Comparison of ENCODE assay signal across 35 cellular contexts in the genomic region with DNA sequence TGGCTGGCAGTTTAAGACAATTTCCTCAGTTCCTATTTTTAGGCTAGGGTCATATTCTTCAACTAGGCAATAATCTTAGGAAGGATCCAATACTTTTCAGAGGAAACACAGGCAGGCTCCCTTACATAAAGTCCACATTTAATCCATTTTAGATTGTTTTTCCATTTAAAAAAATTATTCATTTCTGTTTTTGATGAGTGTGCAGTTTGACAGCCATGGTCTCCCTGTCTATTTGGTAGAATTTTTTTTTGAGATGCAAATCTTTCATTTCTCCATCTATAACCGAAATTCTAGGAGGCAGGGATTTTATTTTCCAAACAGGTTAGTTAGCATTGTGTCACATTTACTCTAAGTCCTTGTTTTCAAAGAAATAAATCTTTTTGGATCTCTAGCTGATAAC.
"Had no signal": no experiment of that assay in that cellular context is flagged by ENCODE, and none has a peak within 500 bp of the region (broad histone marks: within the 10 kb centered on the region; RNA-seq: fewer than 3 reads in every experiment).

No MANE protein-coding gene starts in this region.

- H3K4me1 Mint-ChIP-seq: activated B cell treated with CpG ODN at 0.5 μM for 24 hours; activated CD4-positive, alpha-beta memory T cell treated with anti-CD3 and anti-CD28 coated beads, Interleukin-2, amount 10 ng/mL, durations not matched to agents 7 days and 5 days; activated CD4-positive, alpha-beta T cell treated with anti-CD3 and anti-CD28 coated beads, Interleukin-2, amount 10 ng/mL, durations not matched to agents 7 days and 5 days; activated CD8-positive, alpha-beta memory T cell treated with anti-CD3 and anti-CD28 coated beads, Interleukin-2, amount 10 ng/mL, durations not matched to agents 7 days and 5 days; activated naive CD4-positive, alpha-beta T cell treated with anti-CD3 and anti-CD28 coated beads, Interleukin-2, amount 10 ng/mL, durations not matched to agents 7 days and 5 days; activated naive CD4-positive, alpha-beta T cell treated with anti-CD3 and anti-CD28 coated beads, Interleukin-2, amount 50 U/mL, for 24 hours; activated naive CD8-positive, alpha-beta T cell treated with anti-CD3 and anti-CD28 coated beads, Interleukin-2, amount 10 ng/mL, durations not matched to agents 7 days and 5 days; activated naive CD8-positive, alpha-beta T cell treated with anti-CD3 and anti-CD28 coated beads, Interleukin-2, amount 50 U/mL, for 24 hours had no signal

- H3K9me3 ChIP-seq: ascending aorta, body of pancreas, breast epithelium had no signal

- H3K27me3 ChIP-seq: ascending aorta, body of pancreas, brain microvascular endothelial cell had no signal

- H3K27ac ChIP-seq: ascending aorta, body of pancreas, brain microvascular endothelial cell, breast epithelium, VCaP had no signal

- H3K36me3 Mint-ChIP-seq: activated CD8-positive, alpha-beta memory T cell treated with anti-CD3 and anti-CD28 coated beads, Interleukin-2, amount 10 ng/mL, durations not matched to agents 7 days and 5 days; activated naive CD4-positive, alpha-beta T cell treated with anti-CD3 and anti-CD28 coated beads, Interleukin-2, amount 10 ng/mL, durations not matched to agents 7 days and 5 days; activated naive CD4-positive, alpha-beta T cell treated with anti-CD3 and anti-CD28 coated beads, Interleukin-2, amount 50 U/mL, for 24 hours; activated naive CD8-positive, alpha-beta T cell; activated naive CD8-positive, alpha-beta T cell treated with anti-CD3 and anti-CD28 coated beads, Interleukin-2, amount 10 ng/mL, durations not matched to agents 7 days and 5 days had no signal

- ATAC-seq: activated CD8-positive, alpha-beta memory T cell treated with anti-CD3 and anti-CD28 coated beads, Interleukin-2, amount 10 ng/mL, durations not matched to agents 7 days and 5 days; activated CD8-positive, alpha-beta T cell treated with anti-CD3 and anti-CD28 coated beads, Interleukin-2, amount 10 ng/mL, durations not matched to agents 7 days and 5 days; activated naive CD8-positive, alpha-beta T cell treated with anti-CD3 and anti-CD28 coated beads, Interleukin-2, amount 50 U/mL, for 24 hours; body of pancreas had no signal

- H3K4me3 ChIP-seq: ascending aorta, body of pancreas, breast epithelium had no signal

- H3K36me3 ChIP-seq: ascending aorta, brain microvascular endothelial cell, breast epithelium had no signal

- H3K4me3 Mint-ChIP-seq: activated B cell treated with CpG ODN at 0.5 μM for 24 hours; activated CD4-positive, alpha-beta memory T cell treated with anti-CD3 and anti-CD28 coated beads, Interleukin-2, amount 10 ng/mL, durations not matched to agents 7 days and 5 days; activated CD4-positive, alpha-beta T cell treated with anti-CD3 and anti-CD28 coated beads, Interleukin-2, amount 10 ng/mL, durations not matched to agents 7 days and 5 days; activated CD8-positive, alpha-beta memory T cell treated with anti-CD3 and anti-CD28 coated beads, Interleukin-2, amount 10 ng/mL, durations not matched to agents 7 days and 5 days; activated CD8-positive, alpha-beta T cell treated with anti-CD3 and anti-CD28 coated beads, Interleukin-2, amount 10 ng/mL, durations not matched to agents 7 days and 5 days; activated naive CD4-positive, alpha-beta T cell treated with anti-CD3 and anti-CD28 coated beads, Interleukin-2, amount 10 ng/mL, durations not matched to agents 7 days and 5 days; activated naive CD4-positive, alpha-beta T cell treated with anti-CD3 and anti-CD28 coated beads, Interleukin-2, amount 50 U/mL, for 24 hours; activated naive CD8-positive, alpha-beta T cell; activated naive CD8-positive, alpha-beta T cell treated with anti-CD3 and anti-CD28 coated beads, Interleukin-2, amount 10 ng/mL, durations not matched to agents 7 days and 5 days; activated naive CD8-positive, alpha-beta T cell treated with anti-CD3 and anti-CD28 coated beads, Interleukin-2, amount 50 U/mL, for 24 hours; activated T-cell treated with anti-CD3 and anti-CD28 coated beads, Interleukin-2, amount 50 U/mL, for 24 hours; T-helper 1 cell treated with Interleukin-12 subunit alpha and Interleukin-12 subunit beta and Interleukin-4 antibody, amounts not matched to agents 30 μg/mL and 1 μg/mL, for 36 hours; T-helper 2 cell treated with Interferon-gamma antibody and Interleukin-4, amounts not matched to agents 5 μg/mL and 100 μg/mL, for 36 hours had no signal

- H3K9me3 Mint-ChIP-seq: activated CD4-positive, alpha-beta memory T cell treated with anti-CD3 and anti-CD28 coated beads, Interleukin-2, amount 10 ng/mL, durations not matched to agents 7 days and 5 days; activated CD4-positive, alpha-beta T cell treated with anti-CD3 and anti-CD28 coated beads, Interleukin-2, amount 10 ng/mL, durations not matched to agents 7 days and 5 days; activated naive CD4-positive, alpha-beta T cell treated with anti-CD3 and anti-CD28 coated beads, Interleukin-2, amount 10 ng/mL, durations not matched to agents 7 days and 5 days; activated naive CD4-positive, alpha-beta T cell treated with anti-CD3 and anti-CD28 coated beads, Interleukin-2, amount 50 U/mL, for 24 hours; activated naive CD8-positive, alpha-beta T cell treated with anti-CD3 and anti-CD28 coated beads, Interleukin-2, amount 50 U/mL, for 24 hours; activated T-cell treated with anti-CD3 and anti-CD28 coated beads, Interleukin-2, amount 50 U/mL, for 24 hours; activated T-helper 2 cell treated with anti-CD3 and anti-CD28 coated beads, Interferon-gamma antibody, Interleukin-2, Interleukin-4, amounts not matched to agents 10 μg/mL and 5 μg/mL and 100 μg/mL, durations not matched to agents 14 hours and 24 hours and 36 hours; T-helper 1 cell treated with Interleukin-12 subunit alpha and Interleukin-12 subunit beta and Interleukin-4 antibody, amounts not matched to agents 30 μg/mL and 1 μg/mL, for 36 hours; T-helper 2 cell treated with Interferon-gamma antibody and Interleukin-4, amounts not matched to agents 5 μg/mL and 100 μg/mL, for 36 hours had no signal

- H3K4me1 ChIP-seq: ascending aorta, body of pancreas, breast epithelium had no signal

- H3K27ac Mint-ChIP-seq: activated B cell treated with CpG ODN at 0.5 μM for 24 hours; activated CD4-positive, alpha-beta memory T cell treated with anti-CD3 and anti-CD28 coated beads, Interleukin-2, amount 10 ng/mL, durations not matched to agents 7 days and 5 days; activated CD4-positive, alpha-beta T cell treated with anti-CD3 and anti-CD28 coated beads, Interleukin-2, amount 10 ng/mL, durations not matched to agents 7 days and 5 days; activated CD8-positive, alpha-beta memory T cell treated with anti-CD3 and anti-CD28 coated beads, Interleukin-2, amount 10 ng/mL, durations not matched to agents 7 days and 5 days; activated CD8-positive, alpha-beta T cell treated with anti-CD3 and anti-CD28 coated beads, Interleukin-2, amount 10 ng/mL, durations not matched to agents 7 days and 5 days; activated naive CD4-positive, alpha-beta T cell treated with anti-CD3 and anti-CD28 coated beads, Interleukin-2, amount 10 ng/mL, durations not matched to agents 7 days and 5 days; activated naive CD4-positive, alpha-beta T cell treated with anti-CD3 and anti-CD28 coated beads, Interleukin-2, amount 50 U/mL, for 24 hours; activated naive CD8-positive, alpha-beta T cell; activated naive CD8-positive, alpha-beta T cell treated with anti-CD3 and anti-CD28 coated beads, Interleukin-2, amount 10 ng/mL, durations not matched to agents 7 days and 5 days; activated naive CD8-positive, alpha-beta T cell treated with anti-CD3 and anti-CD28 coated beads, Interleukin-2, amount 50 U/mL, for 24 hours; activated T-cell treated with anti-CD3 and anti-CD28 coated beads, Interleukin-2, amount 50 U/mL, for 24 hours; activated T-helper 2 cell treated with anti-CD3 and anti-CD28 coated beads, Interferon-gamma antibody, Interleukin-2, Interleukin-4, amounts not matched to agents 10 μg/mL and 5 μg/mL and 100 μg/mL, durations not matched to agents 14 hours and 24 hours and 36 hours; T-helper 1 cell treated with Interleukin-12 subunit alpha and Interleukin-12 subunit beta and Interleukin-4 antibody, amounts not matched to agents 30 μg/mL and 1 μg/mL, for 36 hours; T-helper 2 cell treated with Interferon-gamma antibody and Interleukin-4, amounts not matched to agents 5 μg/mL and 100 μg/mL, for 36 hours had no signal

- FAIRE-seq: TTC549 had no signal

- H3K27me3 Mint-ChIP-seq: activated B cell treated with CpG ODN at 0.5 μM for 24 hours; activated CD4-positive, alpha-beta memory T cell treated with anti-CD3 and anti-CD28 coated beads, Interleukin-2, amount 10 ng/mL, durations not matched to agents 7 days and 5 days; activated CD4-positive, alpha-beta T cell treated with anti-CD3 and anti-CD28 coated beads, Interleukin-2, amount 10 ng/mL, durations not matched to agents 7 days and 5 days; activated CD8-positive, alpha-beta memory T cell treated with anti-CD3 and anti-CD28 coated beads, Interleukin-2, amount 10 ng/mL, durations not matched to agents 7 days and 5 days; activated naive CD4-positive, alpha-beta T cell treated with anti-CD3 and anti-CD28 coated beads, Interleukin-2, amount 10 ng/mL, durations not matched to agents 7 days and 5 days; activated naive CD4-positive, alpha-beta T cell treated with anti-CD3 and anti-CD28 coated beads, Interleukin-2, amount 50 U/mL, for 24 hours; activated naive CD8-positive, alpha-beta T cell; activated naive CD8-positive, alpha-beta T cell treated with anti-CD3 and anti-CD28 coated beads, Interleukin-2, amount 10 ng/mL, durations not matched to agents 7 days and 5 days; activated naive CD8-positive, alpha-beta T cell treated with anti-CD3 and anti-CD28 coated beads, Interleukin-2, amount 50 U/mL, for 24 hours had no signal

- DNase-seq: activated B cell treated with CpG ODN at 0.5 μM for 24 hours; activated CD4-positive, alpha-beta memory T cell treated with anti-CD3 and anti-CD28 coated beads, Interleukin-2, amount 10 ng/mL, durations not matched to agents 7 days and 5 days; activated CD4-positive, alpha-beta T cell treated with anti-CD3 and anti-CD28 coated beads for 4 hours; activated CD4-positive, alpha-beta T cell treated with anti-CD3 and anti-CD28 coated beads, Interleukin-2, amount 10 ng/mL, durations not matched to agents 7 days and 5 days; activated CD4-positive, alpha-beta T cell treated with anti-CD3 and anti-CD28 coated beads, Interleukin-2, amount 50 U/mL, for 48 hours; activated CD4-positive, CD25-positive, alpha-beta regulatory T cell treated with anti-CD3 and anti-CD28 coated beads, Interleukin-2, amount 50 U/mL, for 72 hours; activated CD8-positive, alpha-beta memory T cell treated with anti-CD3 and anti-CD28 coated beads for 24 hours; activated CD8-positive, alpha-beta memory T cell treated with anti-CD3 and anti-CD28 coated beads, Interleukin-2, amount 10 ng/mL, durations not matched to agents 7 days and 5 days; activated CD8-positive, alpha-beta memory T cell treated with anti-CD3 and anti-CD28 coated beads, Interleukin-2, amount 50 U/mL, for 48 hours; activated CD8-positive, alpha-beta T cell treated with anti-CD3 and anti-CD28 coated beads, Interleukin-2, amount 10 ng/mL, durations not matched to agents 7 days and 5 days; activated effector memory CD4-positive, alpha-beta T cell treated with Interleukin-2 at 50 U/mL for 16 hours; activated gamma-delta T cell; activated naive CD4-positive, alpha-beta T cell treated with anti-CD3 and anti-CD28 coated beads, Interleukin-2, amount 10 ng/mL, durations not matched to agents 7 days and 5 days; activated naive CD4-positive, alpha-beta T cell treated with Interleukin-2 at 50 U/mL for 16 hours; activated naive CD8-positive, alpha-beta T cell treated with anti-CD3 and anti-CD28 coated beads, Interleukin-2, amount 10 ng/mL, durations not matched to agents 7 days and 5 days; activated naive CD8-positive, alpha-beta T cell treated with anti-CD3 and anti-CD28 coated beads, Interleukin-2, amount 50 U/mL, for 24 hours; activated T-cell treated with anti-CD3 and anti-CD28 coated beads, Interleukin-2, amount 50 U/mL, for 24 hours; activated T-cell treated with anti-CD3 and anti-CD28 coated beads, Interleukin-2, amount 50 U/mL, for 48 hours; amygdala; anterior cingulate cortex; body of pancreas; brain microvascular endothelial cell; central memory CD4-positive, alpha-beta T cell; T-helper 1 cell; T-helper 2 cell; T-helper 9 cell had no signal
